Comparison of ENCODE assay signal across 9 cellular contexts in the genomic region with DNA sequence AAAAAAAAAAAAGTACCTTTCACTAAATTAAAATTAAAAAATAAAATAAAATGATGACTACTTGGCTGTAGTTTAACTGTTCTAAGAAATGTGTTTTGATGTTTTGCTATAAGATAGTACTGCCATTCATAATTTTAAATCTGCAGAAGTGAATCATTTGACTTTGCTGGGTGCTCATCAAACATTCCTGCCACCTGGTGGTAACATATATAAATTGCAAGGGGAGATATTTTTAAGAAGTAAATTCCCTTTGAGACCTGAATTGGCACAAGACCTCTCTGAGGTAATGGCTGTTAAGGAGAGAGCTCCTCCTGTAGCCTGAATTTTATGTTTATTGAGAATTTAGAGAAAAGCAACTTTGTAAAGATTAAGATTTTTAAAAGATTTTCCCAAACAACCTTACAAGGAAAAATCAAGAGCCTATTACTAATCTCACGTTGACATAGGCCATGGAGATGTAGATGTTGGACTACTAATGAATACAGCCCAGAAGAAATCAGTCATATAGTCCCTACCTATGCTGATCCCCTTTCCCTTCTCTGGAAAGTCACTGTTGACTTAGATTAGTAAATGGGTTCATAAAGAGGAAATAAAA. TPM values are rescaled to one million over a fixed set of nuclear protein-coding genes. Genes with fewer than 3 reads are reported as not detected.
DNase-seq lines count a peak whose midpoint lies in the region; ATAC-seq, FAIRE-seq and TF ChIP-seq lines count a peak whose summit lies in the region.
"Had no signal": no experiment of that assay in that cellular context is flagged by ENCODE, and none has a peak within 500 bp of the region (broad histone marks: within the 10 kb centered on the region; RNA-seq: fewer than 3 reads in every experiment).

No MANE protein-coding gene starts in this region.

- FAIRE-seq in D721Med (lab: Jason Lieb, UNC): no peak

- peaks cover 6 to 26% of the 10 kb centered on the region in 2 donors for H3K9me3 ChIP-seq in ascending aorta
- H3K9me3 ChIP-seq in thyroid gland: peaks cover 8% of the 10 kb centered on the region

- no peak for TF ChIP-seq POLR2A in thyroid gland (IDR thresholded peaks at IDR 0.05)

- H3K4me3 Mint-ChIP-seq in memory B cell: no peak overlapping the region

- H3K4me3 ChIP-seq in ascending aorta: no peak overlapping the region
- H3K4me3 ChIP-seq in thyroid gland (replicated peaks in 1 of 3): no peak overlapping the region

- no peaks in the 10 kb centered on the region for H3K4me1 Mint-ChIP-seq in memory B cell

- peaks cover 7% of the 10 kb centered on the region for H3K9me3 Mint-ChIP-seq in memory B cell

- H3K4me1 ChIP-seq in ascending aorta (no peaks in the 10 kb centered on the region), thyroid gland (no peaks in the 10 kb centered on the region)

- DNase-seq in D721Med (ENCODE audit: insufficient read length, low spot score) (no peak), KG1 (lab: John Stamatoyannopoulos, UW) (peak; percentile 7), ascending aorta (ENCODE audit: low spot score in 2 of 2) (no peak), memory B cell (ENCODE audit: low spot score in 2 of 2) (no peak), thyroid gland (no peak), DMS114 treated with DMSO at 0.1 percent for 48 hours (lab: John Stamatoyannopoulos, UW; ENCODE audit: unreplicated experiment) (no peak)
- DNase-seq in stimulated activated naive CD4-positive, alpha-beta T cell treated with Interleukin-2 at 50 U/mL for 16 hours (lab: John Stamatoyannopoulos, UW): no peak
- DNase-seq: stimulated activated CD8-positive, alpha-beta memory T cell treated with anti-CD3 and anti-CD28 coated beads, Interleukin-4, amount 100 ng/mL, for 48 hours had no signal

- intact Hi-C loops in ascending aorta (cut with DNase I): no loop called here
- intact Hi-C loops in thyroid gland (cut with DNase I): no loop called here

- peaks cover 2% of the 10 kb centered on the region for H3K27me3 Mint-ChIP-seq in memory B cell

- H3K36me3 Mint-ChIP-seq in memory B cell: no peaks in the 10 kb centered on the region

- TF ChIP-seq CTCF in D721Med (IDR thresholded peaks at IDR 0.05; ENCODE audit: insufficient read depth, missing control alignments): peak; percentile 50
- TF ChIP-seq CTCF in ascending aorta (IDR thresholded peaks at IDR 0.05): peak in 2 of 3 experiments; percentile 15 to 22
- peak in 3 of 6 experiments; percentile 18 to 38 (median 19) for TF ChIP-seq CTCF in thyroid gland (IDR thresholded peaks at IDR 0.05)

- H3K27me3 ChIP-seq in ascending aorta: no peaks in the 10 kb centered on the region
- H3K27me3 ChIP-seq in thyroid gland: no peaks in the 10 kb centered on the region

- peak; percentile 17 for ATAC-seq in memory B cell (ENCODE audit: low read depth)
- ATAC-seq in HG03175 (IDR thresholded peaks at IDR 0.05; ENCODE audit: unreplicated experiment): no peak

- no peak overlapping the region for H3K27ac Mint-ChIP-seq in memory B cell

- no peak overlapping the region for H3K27ac ChIP-seq in ascending aorta
- H3K27ac ChIP-seq in thyroid gland: no peak overlapping the region

- 91 to 95% methylated on average over 1 of the region's 1 CpG for WGBS in thyroid gland, 2 donors

- H3K36me3 ChIP-seq in ascending aorta: no peaks in the 10 kb centered on the region
- H3K36me3 ChIP-seq in thyroid gland: no peaks in the 10 kb centered on the region

RNA-seq across cellular contexts. Expression of a gene that starts 11.9 kb away (rescaled TPM):
- total RNA-seq in ascending aorta (7.8 TPM), thyroid gland (10 to 100 TPM; 17.1 to 23.6 (median 22.5) TPM)
